Comparison of ENCODE assay signal across 10 cellular contexts in genomic region chr16:50740747-50741146, GRCh38. TPM values are rescaled to one million over a fixed set of nuclear protein-coding genes. Genes with fewer than 3 reads are reported as not detected.
DNase-seq lines count a peak whose midpoint lies in the region; ATAC-seq, FAIRE-seq and TF ChIP-seq lines count a peak whose summit lies in the region.
"Had no signal": no experiment of that assay in that cellular context is flagged by ENCODE, and none has a peak within 500 bp of the region (broad histone marks: within the 10 kb centered on the region; RNA-seq: fewer than 3 reads in every experiment).

No MANE protein-coding gene starts in this region.

- intact Hi-C loops in lower lobe of right lung (cut with DNase I) (no loop called here), posterior cingulate gyrus (cut with DNase I) (no loop called here), head of caudate nucleus (cut with DNase I) (loop anchor here (5.0 to 10.0 kb wide), 2 partner anchors 64 to 673 kb away; partner anchors contain the start of gene HEATR3)

- H3K79me2 ChIP-seq in ACC112 (ENCODE audit: control insufficient read depth, insufficient read depth, low read length, unreplicated experiment), result peaks cover 14% of the 10 kb centered on the region

- H3K27ac ChIP-seq in ACC112 (ENCODE audit: low read depth, low read length) (peak overlapping the region; percentile 58; the same call in 1 of the 2 replicates), lower lobe of right lung (peak overlapping the region; percentile 92)

- H3K27ac Mint-ChIP-seq in activated naive CD4-positive, alpha-beta T cell treated with anti-CD3 and anti-CD28 coated beads, Interleukin-2, amount 50 U/mL, for 72 hours, result peak overlapping the region; percentile 89 to 95
- H3K27ac Mint-ChIP-seq in mesothelial cell of epicardium, result no peak overlapping the region

- FAIRE-seq in GM12891 (lab: Jason Lieb, UNC), result peak; percentile 76

- no peaks in the 10 kb centered on the region; the same call in 1 of the 2 replicates for H3K36me3 ChIP-seq in ACC112 (ENCODE audit: insufficient read depth, low read length)
- peaks cover 10% of the 10 kb centered on the region for H3K36me3 ChIP-seq in lower lobe of right lung
- H3K36me3 ChIP-seq: MG63 had no signal

- no peak overlapping the region for H2AFZ ChIP-seq in ACC112 (ENCODE audit: low read length, unreplicated experiment)

- H3K9me3 ChIP-seq in lower lobe of right lung, result no peaks in the 10 kb centered on the region
- H3K9me3 ChIP-seq: MG63 had no signal

- TF ChIP-seq CTCF in lower lobe of right lung (IDR thresholded peaks at IDR 0.05), result no peak
- TF ChIP-seq CTCF in mesothelial cell of epicardium (IDR thresholded peaks at IDR 0.05; ENCODE audit: unreplicated experiment), result no peak

- no peak overlapping the region for H3K4me3 Mint-ChIP-seq in mesothelial cell of epicardium

- H3K27me3 ChIP-seq in ACC112 (ENCODE audit: insufficient read depth, low read length) (no peaks in the 10 kb centered on the region), lower lobe of right lung (ENCODE audit: low read depth) (no peaks in the 10 kb centered on the region)
- H3K27me3 ChIP-seq: MG63 had no signal

- peaks cover 0 to under 1% of the 10 kb centered on the region in 2 donors for H3K9me3 Mint-ChIP-seq in activated naive CD4-positive, alpha-beta T cell treated with anti-CD3 and anti-CD28 coated beads, Interleukin-2, amount 50 U/mL, for 72 hours
- no peaks in the 10 kb centered on the region for H3K9me3 Mint-ChIP-seq in mesothelial cell of epicardium

- H3K4me3 ChIP-seq in ACC112 (ENCODE audit: low read depth, low read length) (peak overlapping the region; percentile 95; the same call in 1 of the 2 replicates), lower lobe of right lung (no peak overlapping the region)

- TF ChIP-seq POLR2A in GM12891 (IDR thresholded peaks at IDR 0.05; ENCODE audit: low read depth, low read length), result no peak

- peaks cover 18 to 24% of the 10 kb centered on the region in 2 donors for H3K36me3 Mint-ChIP-seq in activated naive CD4-positive, alpha-beta T cell treated with anti-CD3 and anti-CD28 coated beads, Interleukin-2, amount 50 U/mL, for 72 hours
- H3K36me3 Mint-ChIP-seq in mesothelial cell of epicardium, result peaks cover 2% of the 10 kb centered on the region

- peak in 1 of 2 donors; percentile 1 for ATAC-seq in activated naive CD4-positive, alpha-beta T cell treated with anti-CD3 and anti-CD28 coated beads, Interleukin-2, amount 50 U/mL, for 72 hours
- ATAC-seq in lower lobe of right lung, result no peak

- H3K27me3 Mint-ChIP-seq in mesothelial cell of epicardium (ENCODE audit: low read depth), result peaks cover 38% of the 10 kb centered on the region

- H3K4me1 ChIP-seq in ACC112 (ENCODE audit: control insufficient read depth, insufficient read depth, low read length, unreplicated experiment) (peaks cover 35% of the 10 kb centered on the region), lower lobe of right lung (peaks cover 30% of the 10 kb centered on the region)

- H3K4me1 Mint-ChIP-seq in mesothelial cell of epicardium, result peaks cover 15% of the 10 kb centered on the region

- no peak for DNase-seq in GM12891 (ENCODE audit: insufficient read length, low spot score)
- DNase-seq in activated naive CD4-positive, alpha-beta T cell treated with anti-CD3 and anti-CD28 coated beads, Interleukin-2, amount 50 U/mL, for 72 hours (ENCODE audit: low spot score in 2 of 2), result no peak
- no peak for DNase-seq in lower lobe of right lung
- DNase-seq in COR-L47 (lab: John Stamatoyannopoulos, UW), result no peak
- no peak for DNase-seq in posterior cingulate gyrus
- no peak for DNase-seq in mesothelial cell of epicardium (ENCODE audit: low spot score in 2 of 2, unreplicated experiment in 2 of 2)
- DNase-seq in head of caudate nucleus, result no peak
- DNase-seq: NK-92 treated with Interleukin-12 subunit alpha and Interleukin-12 subunit beta, amount 100 ng/mL, for 24 hours had no signal

TF ChIP-seq in GM12891, 5 proteins besides CTCF, POLR2A, EP300 and RAD21:
- no peak for TF ChIP-seq PAX5 (IDR thresholded peaks at IDR 0.05; ENCODE audit: insufficient read depth, low read length, severe bottlenecking)
- TF ChIP-seq POLR2AphosphoS5 (IDR thresholded peaks at IDR 0.05; ENCODE audit: low read depth, low read length), result no peak
- TF ChIP-seq SPI1 (IDR thresholded peaks at IDR 0.05; ENCODE audit: low read depth, low read length), result no peak
- TF ChIP-seq TAF1 (IDR thresholded peaks at IDR 0.05; ENCODE audit: low read depth, low read length), result no peak
- TF ChIP-seq POU2F2 (IDR thresholded peaks at IDR 0.05; ENCODE audit: low read depth, low read length), result no peak

RNA-seq across cellular contexts. Expression of gene CYLD, which starts 1.1 kb away (rescaled TPM):
- polyA plus RNA-seq in GM12891 (2012; ENCODE audit: low read depth, missing spikeins), result 57.1 TPM
- 10 to 100 TPM; 88.2 to 92.9 TPM for total RNA-seq in activated naive CD4-positive, alpha-beta T cell treated with anti-CD3 and anti-CD28 coated beads, Interleukin-2, amount 50 U/mL, for 72 hours
- total RNA-seq in lower lobe of right lung (45.8 TPM), mesothelial cell of epicardium (19.2 to 20.6 TPM (median 20.4 TPM) in 3 replicates)

RNA-seq across cellular contexts. Expression of gene NOD2, which starts 47.3 kb away (rescaled TPM):
- polyA plus RNA-seq in GM12891 (2012; ENCODE audit: low read depth, missing spikeins), result 9.7 TPM
- 1 to 10 TPM in 1 of 2 donors, under 1 TPM in 1; 0.59 to 5.1 TPM for total RNA-seq in activated naive CD4-positive, alpha-beta T cell treated with anti-CD3 and anti-CD28 coated beads, Interleukin-2, amount 50 U/mL, for 72 hours
- total RNA-seq in lower lobe of right lung, result 13.2 TPM
- 0.52 to 0.63 TPM (median 0.58 TPM) in 3 replicates for total RNA-seq in mesothelial cell of epicardium

RNA-seq across cellular contexts. Expression of gene SNX20, which starts 59.6 kb away (rescaled TPM):
- polyA plus RNA-seq in GM12891 (2012; ENCODE audit: low read depth, missing spikeins), result 16.6 TPM
- total RNA-seq in activated naive CD4-positive, alpha-beta T cell treated with anti-CD3 and anti-CD28 coated beads, Interleukin-2, amount 50 U/mL, for 72 hours, result 10 to 100 TPM; 36.7 to 48.4 TPM
- 15.4 TPM for total RNA-seq in lower lobe of right lung
- not detected in 3 replicates for total RNA-seq in mesothelial cell of epicardium

Comparison
In these comparisons a context has a peak if more than half of its experiments do, and no peak if none do; other contexts are left out.
1. RNA of gene SNX20, which starts 59.6 kb away (total RNA-seq): 36.7 to 48.4 TPM in activated naive CD4-positive, alpha-beta T cell treated with anti-CD3 and anti-CD28 coated beads, Interleukin-2, amount 50 U/mL, for 72 hours and 15.4 TPM in lower lobe of right lung (single experiment); not detected in mesothelial cell of epicardium; every median in the first group is over 10 times any median in the second.